ENCODE assay signal across 1 cellular context in the genomic region with DNA sequence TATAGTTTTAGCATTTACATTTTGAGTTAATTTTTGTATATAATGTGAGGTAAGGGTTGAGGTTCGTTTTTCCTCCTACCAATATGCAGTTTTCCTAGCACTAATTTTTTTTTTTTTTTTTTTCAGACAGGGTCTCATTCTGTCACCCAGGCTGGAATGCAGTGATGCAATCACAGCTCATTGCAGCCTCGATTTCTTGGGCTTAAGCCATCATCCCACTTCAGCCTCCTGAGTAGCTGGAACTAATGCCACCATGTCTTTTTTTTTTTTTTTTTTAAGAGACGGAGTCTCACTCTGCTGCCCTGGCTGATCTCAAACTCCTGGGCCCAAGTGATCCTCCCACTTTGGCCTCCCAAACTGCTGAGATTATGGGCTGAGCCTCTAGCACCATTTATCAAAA.
TF ChIP-seq lines count a peak whose summit lies in the region.

No MANE protein-coding gene starts in this region.

TF ChIP-seq in GM12878, 131 proteins besides CTCF, POLR2A, EP300 and RAD21:
- TF ChIP-seq POU2F2 (IDR thresholded peaks at IDR 0.05; ENCODE audit: borderline replicate concordance, low read depth, low read length) (no peak), LARP7 (IDR thresholded peaks at IDR 0.05) (no peak), MTA2 (IDR thresholded peaks at IDR 0.05; ENCODE audit: low read depth) (no peak), NFYA (IDR thresholded peaks at IDR 0.05; ENCODE audit: borderline replicate concordance, low read depth, low read length) (no peak), IKZF1 (conservative IDR thresholded peaks at IDR 0.05) (no peak), IKZF2 (IDR thresholded peaks at IDR 0.05) (no peak), TCF12 (IDR thresholded peaks at IDR 0.05; ENCODE audit: low read depth, low read length) (no peak), PAX8 (IDR thresholded peaks at IDR 0.05) (no peak), RAD51 (IDR thresholded peaks at IDR 0.05) (no peak), NFIC (IDR thresholded peaks at IDR 0.05; ENCODE audit: low read depth, low read length) (no peak), CHD4 (IDR thresholded peaks at IDR 0.05) (no peak), ZSCAN29 (IDR thresholded peaks at IDR 0.05) (no peak), CHD2 (IDR thresholded peaks at IDR 0.05; ENCODE audit: borderline replicate concordance, low read depth, low read length) (no peak), ZNF622 (IDR thresholded peaks at IDR 0.05) (no peak), EGR1 (IDR thresholded peaks at IDR 0.05; ENCODE audit: borderline replicate concordance in 1 of 2, low read depth in 2 of 2, low read length in 2 of 2) (no peak), NBN (IDR thresholded peaks at IDR 0.05) (no peak), BACH1 (IDR thresholded peaks at IDR 0.05; ENCODE audit: borderline replicate concordance) (no peak), POLR2AphosphoS2 (IDR thresholded peaks at IDR 0.05; ENCODE audit: low read depth, low read length) (no peak)
- TF ChIP-seq, protein P1, sequence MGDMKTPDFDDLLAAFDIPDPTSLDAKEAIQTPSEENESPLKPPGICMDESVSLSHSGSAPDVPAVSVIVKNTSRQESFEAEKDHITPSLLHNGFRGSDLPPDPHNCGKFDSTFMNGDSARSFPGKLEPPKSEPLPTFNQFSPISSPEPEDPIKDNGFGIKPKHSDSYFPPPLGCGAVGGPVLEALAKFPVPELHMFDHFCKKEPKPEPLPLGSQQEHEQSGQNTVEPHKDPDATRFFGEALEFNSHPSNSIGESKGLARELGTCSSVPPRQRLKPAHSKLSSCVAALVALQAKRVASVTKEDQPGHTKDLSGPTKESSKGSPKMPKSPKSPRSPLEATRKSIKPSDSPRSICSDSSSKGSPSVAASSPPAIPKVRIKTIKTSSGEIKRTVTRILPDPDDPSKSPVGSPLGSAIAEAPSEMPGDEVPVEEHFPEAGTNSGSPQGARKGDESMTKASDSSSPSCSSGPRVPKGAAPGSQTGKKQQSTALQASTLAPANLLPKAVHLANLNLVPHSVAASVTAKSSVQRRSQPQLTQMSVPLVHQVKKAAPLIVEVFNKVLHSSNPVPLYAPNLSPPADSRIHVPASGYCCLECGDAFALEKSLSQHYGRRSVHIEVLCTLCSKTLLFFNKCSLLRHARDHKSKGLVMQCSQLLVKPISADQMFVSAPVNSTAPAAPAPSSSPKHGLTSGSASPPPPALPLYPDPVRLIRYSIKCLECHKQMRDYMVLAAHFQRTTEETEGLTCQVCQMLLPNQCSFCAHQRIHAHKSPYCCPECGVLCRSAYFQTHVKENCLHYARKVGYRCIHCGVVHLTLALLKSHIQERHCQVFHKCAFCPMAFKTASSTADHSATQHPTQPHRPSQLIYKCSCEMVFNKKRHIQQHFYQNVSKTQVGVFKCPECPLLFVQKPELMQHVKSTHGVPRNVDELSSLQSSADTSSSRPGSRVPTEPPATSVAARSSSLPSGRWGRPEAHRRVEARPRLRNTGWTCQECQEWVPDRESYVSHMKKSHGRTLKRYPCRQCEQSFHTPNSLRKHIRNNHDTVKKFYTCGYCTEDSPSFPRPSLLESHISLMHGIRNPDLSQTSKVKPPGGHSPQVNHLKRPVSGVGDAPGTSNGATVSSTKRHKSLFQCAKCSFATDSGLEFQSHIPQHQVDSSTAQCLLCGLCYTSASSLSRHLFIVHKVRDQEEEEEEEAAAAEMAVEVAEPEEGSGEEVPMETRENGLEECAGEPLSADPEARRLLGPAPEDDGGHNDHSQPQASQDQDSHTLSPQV (IDR thresholded peaks at IDR 0.05), result no peak
- TF ChIP-seq, protein P2, sequence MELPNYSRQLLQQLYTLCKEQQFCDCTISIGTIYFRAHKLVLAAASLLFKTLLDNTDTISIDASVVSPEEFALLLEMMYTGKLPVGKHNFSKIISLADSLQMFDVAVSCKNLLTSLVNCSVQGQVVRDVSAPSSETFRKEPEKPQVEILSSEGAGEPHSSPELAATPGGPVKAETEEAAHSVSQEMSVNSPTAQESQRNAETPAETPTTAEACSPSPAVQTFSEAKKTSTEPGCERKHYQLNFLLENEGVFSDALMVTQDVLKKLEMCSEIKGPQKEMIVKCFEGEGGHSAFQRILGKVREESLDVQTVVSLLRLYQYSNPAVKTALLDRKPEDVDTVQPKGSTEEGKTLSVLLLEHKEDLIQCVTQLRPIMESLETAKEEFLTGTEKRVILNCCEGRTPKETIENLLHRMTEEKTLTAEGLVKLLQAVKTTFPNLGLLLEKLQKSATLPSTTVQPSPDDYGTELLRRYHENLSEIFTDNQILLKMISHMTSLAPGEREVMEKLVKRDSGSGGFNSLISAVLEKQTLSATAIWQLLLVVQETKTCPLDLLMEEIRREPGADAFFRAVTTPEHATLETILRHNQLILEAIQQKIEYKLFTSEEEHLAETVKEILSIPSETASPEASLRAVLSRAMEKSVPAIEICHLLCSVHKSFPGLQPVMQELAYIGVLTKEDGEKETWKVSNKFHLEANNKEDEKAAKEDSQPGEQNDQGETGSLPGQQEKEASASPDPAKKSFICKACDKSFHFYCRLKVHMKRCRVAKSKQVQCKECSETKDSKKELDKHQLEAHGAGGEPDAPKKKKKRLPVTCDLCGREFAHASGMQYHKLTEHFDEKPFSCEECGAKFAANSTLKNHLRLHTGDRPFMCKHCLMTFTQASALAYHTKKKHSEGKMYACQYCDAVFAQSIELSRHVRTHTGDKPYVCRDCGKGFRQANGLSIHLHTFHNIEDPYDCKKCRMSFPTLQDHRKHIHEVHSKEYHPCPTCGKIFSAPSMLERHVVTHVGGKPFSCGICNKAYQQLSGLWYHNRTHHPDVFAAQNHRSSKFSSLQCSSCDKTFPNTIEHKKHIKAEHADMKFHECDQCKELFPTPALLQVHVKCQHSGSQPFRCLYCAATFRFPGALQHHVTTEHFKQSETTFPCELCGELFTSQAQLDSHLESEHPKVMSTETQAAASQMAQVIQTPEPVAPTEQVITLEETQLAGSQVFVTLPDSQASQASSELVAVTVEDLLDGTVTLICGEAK (IDR thresholded peaks at IDR 0.05; ENCODE audit: borderline replicate concordance), result no peak
TF ChIP-seq in GM12878: peak in this region for 0.
